18 cellular contexts compared by ENCODE assay signal in the genomic region with DNA sequence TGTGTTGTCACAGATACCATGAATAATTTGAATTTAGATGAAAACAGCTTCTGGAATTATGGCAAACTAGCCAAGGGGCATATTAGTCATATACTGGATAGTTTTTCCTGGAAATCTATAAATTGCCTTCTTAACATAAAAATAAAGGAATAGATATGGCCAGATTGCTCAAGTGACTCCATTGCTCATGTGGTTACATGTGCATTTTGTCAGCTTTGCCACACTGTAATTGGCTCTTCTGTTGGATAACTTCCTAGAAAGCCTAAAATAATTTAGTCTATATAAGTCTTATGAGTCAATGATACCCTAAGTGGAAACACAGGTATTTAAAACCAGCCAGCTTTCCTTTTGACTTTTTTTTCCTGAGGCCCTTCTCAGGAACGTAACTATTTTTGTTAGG.
DNase-seq lines count a peak whose midpoint lies in the region; ATAC-seq lines count a peak whose summit lies in the region.
"Had no signal": no experiment of that assay in that cellular context is flagged by ENCODE, and none has a peak within 500 bp of the region (broad histone marks: within the 10 kb centered on the region; RNA-seq: fewer than 3 reads in every experiment).

No MANE protein-coding gene starts in this region.

- DNase-seq in AG08395 (ENCODE audit: low spot score) (peak; percentile 10), MV-4-11 (lab: John Stamatoyannopoulos, UW) (peak; percentile 49), fibroblast of gingiva (ENCODE audit: low read depth) (peak; percentile 69), inferior parietal cortex (ENCODE audit: extremely low spot score) (peak; percentile 67), DMS 273 treated with DMSO at 0.1 percent for 48 hours (lab: John Stamatoyannopoulos, UW) (no peak), hepatic stellate cell (ENCODE audit: low spot score) (no peak)
- no peak for DNase-seq in stimulated activated CD4-positive, alpha-beta T cell treated with anti-CD3 and anti-CD28 coated beads, Interleukin-15, amount 100 ng/mL, for 24 hours
- DNase-seq: activated CD4-positive, alpha-beta T cell treated with anti-CD3 and anti-CD28 coated beads for 1 hour; activated CD8-positive, alpha-beta memory T cell treated with anti-CD3 and anti-CD28 coated beads, Interleukin-2, amount 10 ng/mL, durations not matched to agents 7 days and 5 days; amniotic stem cell; CD4-positive, alpha-beta T cell; cortex of kidney; mucosa of descending colon; NCI-H187 treated with DMSO at 0.1 percent for 48 hours; T-helper 9 cell; upper lobe of right lung had no signal

- no peak for ATAC-seq in GM19467 (IDR thresholded peaks at IDR 0.05; ENCODE audit: unreplicated experiment)
- ATAC-seq: activated CD8-positive, alpha-beta memory T cell treated with anti-CD3 and anti-CD28 coated beads, Interleukin-2, amount 10 ng/mL, durations not matched to agents 7 days and 5 days; GM12878; mucosa of descending colon; upper lobe of right lung had no signal

Comparison
In these comparisons a context has a peak if more than half of its experiments do, and no peak if none do; other contexts are left out.
1. DNase-seq: peak in AG08395 (single experiment), MV-4-11 (single experiment), fibroblast of gingiva (single experiment) and inferior parietal cortex (single experiment); none in stimulated activated CD4-positive, alpha-beta T cell treated with anti-CD3 and anti-CD28 coated beads, Interleukin-15, amount 100 ng/mL, for 24 hours (single experiment), DMS 273 treated with DMSO at 0.1 percent for 48 hours (single experiment) and hepatic stellate cell (single experiment).